ENCODE assay signal across 15 cellular contexts in the genomic region with DNA sequence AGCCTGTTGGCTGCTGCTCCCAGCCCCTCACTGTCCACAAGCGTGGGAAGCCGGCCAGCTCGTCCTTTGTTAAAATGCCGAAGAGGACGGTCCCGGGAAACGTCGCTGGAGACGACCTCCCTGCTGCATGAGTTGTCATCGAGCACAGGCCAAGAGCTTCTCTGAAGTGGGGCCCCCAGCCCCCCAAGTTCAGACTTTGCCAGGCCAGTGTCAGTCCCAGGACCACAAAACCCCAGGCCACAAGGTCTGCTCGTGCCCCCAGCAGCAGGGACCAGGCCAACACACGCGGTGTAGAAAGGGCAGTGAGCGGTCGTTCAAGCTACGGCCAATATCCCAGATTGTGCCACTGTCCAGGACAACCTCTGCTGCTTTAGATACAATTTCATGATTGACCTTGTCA. TPM values are rescaled to one million over a fixed set of nuclear protein-coding genes. Genes with fewer than 3 reads are reported as not detected.
"Had no signal": no experiment of that assay in that cellular context is flagged by ENCODE, and none has a peak within 500 bp of the region (broad histone marks: within the 10 kb centered on the region; RNA-seq: fewer than 3 reads in every experiment).

No MANE protein-coding gene starts in this region.

RNA-seq across cellular contexts. Expression of gene SPACA7, which starts 57.4 kb away (rescaled TPM):
- total RNA-seq: activated B cell treated with CpG ODN at 0.5 μM for 24 hours; activated CD8-positive, alpha-beta T cell treated with anti-CD3 and anti-CD28 coated beads for 36 hours; activated T-cell treated with anti-CD3 and anti-CD28 coated beads, Interleukin-2, amount 50 U/mL, for 72 hours; astrocyte; chondrocyte; dermis microvascular lymphatic vessel endothelial cell; endothelial cell of umbilical vein; esophagus squamous epithelium; fibroblast of lung; fibroblast of villous mesenchyme; gastroesophageal sphincter; glomerular endothelial cell; T-helper 17 cell had no signal
- polyA plus RNA-seq: adipose tissue, endothelial cell of umbilical vein, esophagus, fibroblast of lung had no signal
